Comparison of ENCODE assay signal across 8 cellular contexts in genomic region chrX:107716816-107717700, GRCh38. TPM values are rescaled to one million over a fixed set of nuclear protein-coding genes. Genes with fewer than 3 reads are reported as not detected.
DNase-seq lines count a peak whose midpoint lies in the region; ATAC-seq and TF ChIP-seq lines count a peak whose summit lies in the region.

No MANE protein-coding gene starts in this region.

- ATAC-seq in GM19395 (IDR thresholded peaks at IDR 0.05; ENCODE audit: unreplicated experiment) (peak; percentile 78), HG03520 (IDR thresholded peaks at IDR 0.05; ENCODE audit: unreplicated experiment) (peak; percentile 59)

- H3K27me3 ChIP-seq in CD8-positive, alpha-beta memory T cell (ENCODE audit: insufficient read depth, low read length, poor library complexity, severe bottlenecking) = no peaks in the 10 kb centered on the region
- H3K27me3 ChIP-seq in thymus (ENCODE audit: control insufficient read depth, insufficient read depth) = no peaks in the 10 kb centered on the region

- H3K9ac ChIP-seq in SK-N-MC (ENCODE audit: insufficient read length) = peak overlapping the region; percentile 43

- DNase-seq in CD8-positive, alpha-beta memory T cell = peak; percentile 78 to 96 (median 93)
- DNase-seq in SK-N-MC (ENCODE audit: low read depth, low spot score) = no peak
- DNase-seq in glutamatergic neuron = peak; percentile 49
- peak; percentile 92 for DNase-seq in osteocyte (ENCODE audit: extremely low spot score, unreplicated experiment)

- H3K4me1 Mint-ChIP-seq in CD8-positive, alpha-beta memory T cell = peaks cover 48 to 56% (median 54%) of the 10 kb centered on the region in 3 donors
- peaks cover 52% of the 10 kb centered on the region for H3K4me1 Mint-ChIP-seq in activated naive CD4-positive, alpha-beta T cell treated with anti-CD3 and anti-CD28 coated beads, Interleukin-2, amount 50 U/mL, for 24 hours
- H3K4me1 Mint-ChIP-seq in glutamatergic neuron (ENCODE audit: low read depth, unreplicated experiment) = peaks cover 9% of the 10 kb centered on the region
- peaks cover 48% of the 10 kb centered on the region for H3K4me1 Mint-ChIP-seq in osteocyte (ENCODE audit: unreplicated experiment)

- peak overlapping the region; percentile 77 for H3K4me3 ChIP-seq in CD8-positive, alpha-beta memory T cell (ENCODE audit: low read length)
- H3K4me3 ChIP-seq in SK-N-MC (peak overlapping the region; percentile 71), thymus (ENCODE audit: low read length) (peak overlapping the region; percentile 84)

- H3K27ac ChIP-seq in CD8-positive, alpha-beta memory T cell (ENCODE audit: low read depth, low read length) = peak overlapping the region; percentile 99
- no peak overlapping the region for H3K27ac ChIP-seq in SK-N-MC
- H3K27ac ChIP-seq in thymus (ENCODE audit: low read depth) = peak overlapping the region; percentile 97

- peaks cover 0 to 16% (median 4%) of the 10 kb centered on the region in 5 donors for H3K9me3 Mint-ChIP-seq in CD8-positive, alpha-beta memory T cell
- H3K9me3 Mint-ChIP-seq in activated naive CD4-positive, alpha-beta T cell treated with anti-CD3 and anti-CD28 coated beads, Interleukin-2, amount 50 U/mL, for 24 hours = no peaks in the 10 kb centered on the region
- peaks cover 3% of the 10 kb centered on the region for H3K9me3 Mint-ChIP-seq in glutamatergic neuron (ENCODE audit: unreplicated experiment)
- no peaks in the 10 kb centered on the region for H3K9me3 Mint-ChIP-seq in osteocyte (ENCODE audit: unreplicated experiment)

- CTCF ChIA-PET in CD8-positive, alpha-beta memory T cell (lab: Charles Lee) = interaction anchor here (0.6 to 16.7 kb wide), 11 partner anchors 10 to 718 kb away, joined by 3 to 300 read pairs (median 6); partner anchors contain the start of genes NCBP2L, PRPS1 and TSC22D3

- H3K36me3 ChIP-seq in CD8-positive, alpha-beta memory T cell (ENCODE audit: insufficient read depth, low read length) = peaks cover 24% of the 10 kb centered on the region
- H3K36me3 ChIP-seq in SK-N-MC (ENCODE audit: insufficient read depth, low read length) (no peaks in the 10 kb centered on the region; the same call in 1 of the 2 replicates), thymus (ENCODE audit: control insufficient read depth, insufficient read depth) (peaks cover 33% of the 10 kb centered on the region)

- no peak for TF ChIP-seq CTCF in glutamatergic neuron (IDR thresholded peaks at IDR 0.05; ENCODE audit: partially characterized antibody, unreplicated experiment)
- TF ChIP-seq CTCF in osteocyte (IDR thresholded peaks at IDR 0.05) = no peak

- H3K4me1 ChIP-seq in CD8-positive, alpha-beta memory T cell (ENCODE audit: insufficient read depth, low read length) = peaks cover 44% of the 10 kb centered on the region
- peaks cover 2% of the 10 kb centered on the region for H3K4me1 ChIP-seq in thymus (ENCODE audit: control insufficient read depth, insufficient read depth, low read length)

- 10% methylated on average over 29 of the region's 29 CpGs for WGBS in thymus

- peak overlapping the region; percentile 96 to 100 (median 98) for H3K27ac Mint-ChIP-seq in CD8-positive, alpha-beta memory T cell
- H3K27ac Mint-ChIP-seq in activated naive CD4-positive, alpha-beta T cell treated with anti-CD3 and anti-CD28 coated beads, Interleukin-2, amount 50 U/mL, for 24 hours = peak overlapping the region; percentile 76
- peak overlapping the region; percentile 92 for H3K27ac Mint-ChIP-seq in glutamatergic neuron (ENCODE audit: unreplicated experiment)
- H3K27ac Mint-ChIP-seq in osteocyte (ENCODE audit: unreplicated experiment) = peak overlapping the region; percentile 99

- POLR2A ChIA-PET in CD8-positive, alpha-beta memory T cell (lab: Charles Lee) = interaction anchor here (0.7 to 10.5 kb wide), 9 partner anchors 24 to 302 kb away, joined by 3 to 330 read pairs (median 4); partner anchors contain the start of genes NCBP2L, PRPS1 and TSC22D3

- H3K4me3 Mint-ChIP-seq in CD8-positive, alpha-beta memory T cell = peak overlapping the region; percentile 92 to 100 (median 94)
- H3K4me3 Mint-ChIP-seq in activated naive CD4-positive, alpha-beta T cell treated with anti-CD3 and anti-CD28 coated beads, Interleukin-2, amount 50 U/mL, for 24 hours = peak overlapping the region; percentile 95
- H3K4me3 Mint-ChIP-seq in glutamatergic neuron (ENCODE audit: unreplicated experiment) (peak overlapping the region; percentile 81), osteocyte (ENCODE audit: unreplicated experiment) (peak overlapping the region; percentile 85)

- H3K9me3 ChIP-seq in CD8-positive, alpha-beta memory T cell (ENCODE audit: low read length) = no peaks in the 10 kb centered on the region
- H3K9me3 ChIP-seq in SK-N-MC (ENCODE audit: low read depth, low read length) (no peaks in the 10 kb centered on the region), thymus (ENCODE audit: control insufficient read depth) (no peaks in the 10 kb centered on the region)

- H3K36me3 Mint-ChIP-seq in CD8-positive, alpha-beta memory T cell = peaks cover 15 to 40% (median 16%) of the 10 kb centered on the region in 3 donors
- H3K36me3 Mint-ChIP-seq in activated naive CD4-positive, alpha-beta T cell treated with anti-CD3 and anti-CD28 coated beads, Interleukin-2, amount 50 U/mL, for 24 hours = peaks cover 5% of the 10 kb centered on the region
- H3K36me3 Mint-ChIP-seq in glutamatergic neuron (ENCODE audit: unreplicated experiment) (no peaks in the 10 kb centered on the region), osteocyte (ENCODE audit: unreplicated experiment) (peaks cover 16% of the 10 kb centered on the region)

- peaks cover 0 to 44% of the 10 kb centered on the region in 2 donors for H3K27me3 Mint-ChIP-seq in CD8-positive, alpha-beta memory T cell
- H3K27me3 Mint-ChIP-seq in activated naive CD4-positive, alpha-beta T cell treated with anti-CD3 and anti-CD28 coated beads, Interleukin-2, amount 50 U/mL, for 24 hours = no peaks in the 10 kb centered on the region
- H3K27me3 Mint-ChIP-seq in glutamatergic neuron (ENCODE audit: unreplicated experiment) (no peaks in the 10 kb centered on the region), osteocyte (ENCODE audit: unreplicated experiment) (no peaks in the 10 kb centered on the region)

RNA-seq across cellular contexts. Expression of gene TSC22D3, which starts 58.5 kb away (rescaled TPM):
- total RNA-seq in CD8-positive, alpha-beta memory T cell = 10 to 100 TPM; 45.0 to 47.3 TPM
- polyA plus RNA-seq in CD8-positive, alpha-beta memory T cell = 790 TPM
- total RNA-seq in glutamatergic neuron (ENCODE audit: unreplicated experiment) = 107 TPM
- 187 and 212 TPM in 2 replicates for total RNA-seq in osteocyte
- polyA plus RNA-seq in thymus = 873 TPM
